Comparison of ENCODE assay signal across 1 cellular context in the genomic region with DNA sequence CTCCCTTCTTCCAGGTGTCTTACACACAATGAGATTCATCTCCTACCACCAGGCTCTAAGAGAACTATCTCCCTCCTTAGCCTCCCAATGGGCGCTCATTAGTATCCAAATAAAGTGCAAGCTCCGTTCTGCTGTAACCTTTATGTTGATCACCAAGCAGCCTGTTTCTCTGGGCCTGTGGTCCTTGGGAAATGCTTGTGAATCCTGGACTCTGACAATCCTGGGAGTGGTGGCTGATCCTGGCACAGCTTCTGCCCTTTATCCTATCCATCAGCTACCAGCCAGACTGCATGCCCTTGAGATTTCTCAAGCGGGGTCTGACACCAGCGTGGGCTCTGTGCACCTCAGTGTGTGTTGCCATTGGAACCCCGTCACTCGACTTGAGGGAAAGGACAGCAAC.
TF ChIP-seq lines count a peak whose summit lies in the region.

No MANE protein-coding gene starts in this region.

TF ChIP-seq in A549, 52 proteins besides CTCF, POLR2A, EP300 and RAD21 (continued from another document):
- TF ChIP-seq, protein P1, sequence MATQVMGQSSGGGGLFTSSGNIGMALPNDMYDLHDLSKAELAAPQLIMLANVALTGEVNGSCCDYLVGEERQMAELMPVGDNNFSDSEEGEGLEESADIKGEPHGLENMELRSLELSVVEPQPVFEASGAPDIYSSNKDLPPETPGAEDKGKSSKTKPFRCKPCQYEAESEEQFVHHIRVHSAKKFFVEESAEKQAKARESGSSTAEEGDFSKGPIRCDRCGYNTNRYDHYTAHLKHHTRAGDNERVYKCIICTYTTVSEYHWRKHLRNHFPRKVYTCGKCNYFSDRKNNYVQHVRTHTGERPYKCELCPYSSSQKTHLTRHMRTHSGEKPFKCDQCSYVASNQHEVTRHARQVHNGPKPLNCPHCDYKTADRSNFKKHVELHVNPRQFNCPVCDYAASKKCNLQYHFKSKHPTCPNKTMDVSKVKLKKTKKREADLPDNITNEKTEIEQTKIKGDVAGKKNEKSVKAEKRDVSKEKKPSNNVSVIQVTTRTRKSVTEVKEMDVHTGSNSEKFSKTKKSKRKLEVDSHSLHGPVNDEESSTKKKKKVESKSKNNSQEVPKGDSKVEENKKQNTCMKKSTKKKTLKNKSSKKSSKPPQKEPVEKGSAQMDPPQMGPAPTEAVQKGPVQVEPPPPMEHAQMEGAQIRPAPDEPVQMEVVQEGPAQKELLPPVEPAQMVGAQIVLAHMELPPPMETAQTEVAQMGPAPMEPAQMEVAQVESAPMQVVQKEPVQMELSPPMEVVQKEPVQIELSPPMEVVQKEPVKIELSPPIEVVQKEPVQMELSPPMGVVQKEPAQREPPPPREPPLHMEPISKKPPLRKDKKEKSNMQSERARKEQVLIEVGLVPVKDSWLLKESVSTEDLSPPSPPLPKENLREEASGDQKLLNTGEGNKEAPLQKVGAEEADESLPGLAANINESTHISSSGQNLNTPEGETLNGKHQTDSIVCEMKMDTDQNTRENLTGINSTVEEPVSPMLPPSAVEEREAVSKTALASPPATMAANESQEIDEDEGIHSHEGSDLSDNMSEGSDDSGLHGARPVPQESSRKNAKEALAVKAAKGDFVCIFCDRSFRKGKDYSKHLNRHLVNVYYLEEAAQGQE (IDR thresholded peaks at IDR 0.05), result no peak
